ENCODE assay signal across 11 cellular contexts in the genomic region with DNA sequence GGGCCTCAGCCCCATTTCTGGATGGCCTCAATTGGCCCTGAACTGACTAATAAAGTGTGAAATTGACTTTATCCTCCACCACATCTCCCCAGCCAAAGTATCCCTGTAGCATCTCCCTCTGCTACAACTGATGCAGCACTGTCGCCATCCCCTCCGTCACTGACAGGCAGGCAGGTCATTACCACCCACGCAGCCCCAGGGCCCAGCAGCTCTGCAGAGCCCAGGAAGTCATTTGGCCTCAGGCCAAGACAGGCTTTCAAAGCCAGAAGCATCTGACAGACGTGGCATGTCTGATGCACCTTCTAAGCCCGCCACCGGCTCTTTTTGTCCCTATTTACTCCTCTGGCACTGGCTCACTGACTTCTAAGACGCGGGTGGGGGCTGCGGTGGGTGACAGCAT.
DNase-seq lines count a peak whose midpoint lies in the region; ATAC-seq, FAIRE-seq and TF ChIP-seq lines count a peak whose summit lies in the region.
"Had no signal": no experiment of that assay in that cellular context is flagged by ENCODE, and none has a peak within 500 bp of the region (broad histone marks: within the 10 kb centered on the region; RNA-seq: fewer than 3 reads in every experiment).

No MANE protein-coding gene starts in this region.

- ATAC-seq in natural killer cell treated with Interleukin-12 subunit alpha and Interleukin-12 subunit beta and Interleukin-15 and Interleukin-18, amount 100 ng/mL, for 72 hours: no peak
- no peak for ATAC-seq in HG03108 (IDR thresholded peaks at IDR 0.05; ENCODE audit: unreplicated experiment)

- no peak overlapping the region for H3K4me3 Mint-ChIP-seq in astrocyte (ENCODE audit: unreplicated experiment)
- no peak overlapping the region for H3K4me3 Mint-ChIP-seq in natural killer cell treated with Interleukin-12 subunit alpha and Interleukin-12 subunit beta and Interleukin-15 and Interleukin-18, amount 100 ng/mL, for 72 hours

- no peak overlapping the region for H3K9ac ChIP-seq in astrocyte (ENCODE audit: low read length)

- H4K20me1 ChIP-seq in astrocyte (ENCODE audit: insufficient read depth, low read length): no peaks in the 10 kb centered on the region

- no peaks in the 10 kb centered on the region for H3K79me2 ChIP-seq in astrocyte (ENCODE audit: insufficient read depth, low read length)

- peak; percentile 14 for DNase-seq in activated effector memory CD4-positive, alpha-beta T cell treated with Interleukin-2 at 50 U/mL for 16 hours
- no peak for DNase-seq in activated effector memory CD4-positive, alpha-beta T cell treated with anti-CD3 and anti-CD28 coated beads, Interleukin-2, amount 50 U/mL, for 16 hours
- DNase-seq in NCI-H345 treated with DMSO at 0.1 percent for 48 hours (lab: John Stamatoyannopoulos, UW; ENCODE audit: unreplicated experiment): peak; percentile 89
- peak; percentile 14 for DNase-seq in astrocyte (ENCODE audit: low read depth)
- peak; percentile 25 to 36 for DNase-seq in stimulated activated CD4-positive, alpha-beta T cell treated with anti-CD3 and anti-CD28 coated beads, Interleukin-2, amount 100 ng/mL, for 24 hours
- DNase-seq in prostate gland (ENCODE audit: low spot score): no peak
- DNase-seq in natural killer cell treated with Interleukin-12 subunit alpha and Interleukin-12 subunit beta and Interleukin-15 and Interleukin-18, amount 100 ng/mL, for 72 hours (ENCODE audit: low spot score): no peak

- peaks cover 6% of the 10 kb centered on the region for H3K27me3 ChIP-seq in astrocyte (ENCODE audit: insufficient read depth, low read length)
- H3K27me3 ChIP-seq in prostate gland (replicated peaks; ENCODE audit: insufficient read depth): no peaks in the 10 kb centered on the region
- H3K27me3 ChIP-seq: neutrophil had no signal

- H3K4me3 ChIP-seq in astrocyte (ENCODE audit: insufficient read depth, low read depth, low read length) (no peak overlapping the region), prostate gland (no peak overlapping the region)

- no peaks in the 10 kb centered on the region for H3K4me1 ChIP-seq in astrocyte (ENCODE audit: insufficient read depth, low read length)
- H3K4me1 ChIP-seq in prostate gland (replicated peaks): no peaks in the 10 kb centered on the region

- 39% methylated on average over 9 of the region's 9 CpGs for WGBS in prostate gland

- H3K27ac Mint-ChIP-seq in astrocyte (ENCODE audit: unreplicated experiment): peak overlapping the region; percentile 23
- H3K27ac Mint-ChIP-seq in natural killer cell treated with Interleukin-12 subunit alpha and Interleukin-12 subunit beta and Interleukin-15 and Interleukin-18, amount 100 ng/mL, for 72 hours: no peak overlapping the region

- FAIRE-seq in astrocyte (lab: Jason Lieb, UNC): no peak
- FAIRE-seq: H1 had no signal

- H3K9me3 Mint-ChIP-seq in astrocyte (ENCODE audit: unreplicated experiment): no peaks in the 10 kb centered on the region
- H3K9me3 Mint-ChIP-seq in natural killer cell treated with Interleukin-12 subunit alpha and Interleukin-12 subunit beta and Interleukin-15 and Interleukin-18, amount 100 ng/mL, for 72 hours: no peaks in the 10 kb centered on the region

- H2AFZ ChIP-seq in astrocyte (ENCODE audit: low read depth, low read length): no peak overlapping the region

- intact Hi-C loops in prostate gland (cut with DNase I): no loop called here

- peaks cover 6% of the 10 kb centered on the region for H3K4me1 Mint-ChIP-seq in astrocyte (ENCODE audit: low read depth, unreplicated experiment)
- no peaks in the 10 kb centered on the region for H3K4me1 Mint-ChIP-seq in natural killer cell treated with Interleukin-12 subunit alpha and Interleukin-12 subunit beta and Interleukin-15 and Interleukin-18, amount 100 ng/mL, for 72 hours (ENCODE audit: low read depth in 2 of 2)

- H3K9me3 ChIP-seq in astrocyte (ENCODE audit: insufficient read depth, low read depth, low read length) (no peaks in the 10 kb centered on the region), prostate gland (no peaks in the 10 kb centered on the region)
- H3K9me3 ChIP-seq: neutrophil had no signal

- H3K36me3 Mint-ChIP-seq in astrocyte (ENCODE audit: low read depth, unreplicated experiment): no peaks in the 10 kb centered on the region
- H3K36me3 Mint-ChIP-seq in natural killer cell treated with Interleukin-12 subunit alpha and Interleukin-12 subunit beta and Interleukin-15 and Interleukin-18, amount 100 ng/mL, for 72 hours: no peaks in the 10 kb centered on the region

- H3K27ac ChIP-seq in astrocyte (ENCODE audit: low read depth, low read length): no peak overlapping the region
- no peak overlapping the region for H3K27ac ChIP-seq in prostate gland
- H3K27ac ChIP-seq: C4-2B, neutrophil had no signal

- H3K36me3 ChIP-seq in astrocyte (ENCODE audit: insufficient read depth, low read length) (no peaks in the 10 kb centered on the region), prostate gland (no peaks in the 10 kb centered on the region)
- H3K36me3 ChIP-seq: neutrophil had no signal

- H3K27me3 Mint-ChIP-seq in astrocyte (ENCODE audit: low read depth, unreplicated experiment): peaks cover 26% of the 10 kb centered on the region
- H3K27me3 Mint-ChIP-seq in natural killer cell treated with Interleukin-12 subunit alpha and Interleukin-12 subunit beta and Interleukin-15 and Interleukin-18, amount 100 ng/mL, for 72 hours: peaks cover 3 to 7% of the 10 kb centered on the region in 2 donors

- no peak overlapping the region for H3K4me2 ChIP-seq in astrocyte (ENCODE audit: low read length)

- TF ChIP-seq CTCF in astrocyte (IDR thresholded peaks at IDR 0.05; ENCODE audit: insufficient read depth, low read depth, low read length) (no peak), prostate gland (IDR thresholded peaks at IDR 0.05) (no peak)

- TF ChIP-seq POLR2A in prostate gland (IDR thresholded peaks at IDR 0.05): no peak

Comparison
In these comparisons a context has a peak if more than half of its experiments do, and no peak if none do; other contexts are left out.
1. DNase-seq: peak in activated effector memory CD4-positive, alpha-beta T cell treated with Interleukin-2 at 50 U/mL for 16 hours (single experiment), NCI-H345 treated with DMSO at 0.1 percent for 48 hours (single experiment), astrocyte (single experiment) and stimulated activated CD4-positive, alpha-beta T cell treated with anti-CD3 and anti-CD28 coated beads, Interleukin-2, amount 100 ng/mL, for 24 hours (2 of 2); none in activated effector memory CD4-positive, alpha-beta T cell treated with anti-CD3 and anti-CD28 coated beads, Interleukin-2, amount 50 U/mL, for 16 hours (single experiment), prostate gland (single experiment) and natural killer cell treated with Interleukin-12 subunit alpha and Interleukin-12 subunit beta and Interleukin-15 and Interleukin-18, amount 100 ng/mL, for 72 hours (single experiment).